ENCODE assay signal across 5 cellular contexts in genomic region chr2:130267572-130267971, GRCh38.
DNase-seq lines count a peak whose midpoint lies in the region; ATAC-seq, FAIRE-seq and TF ChIP-seq lines count a peak whose summit lies in the region.
"Not testable (repeated sequence)": the region's sequence is repeated elsewhere in the genome, so short reads cannot be mapped to it uniquely, and the experiment has no call there.

No MANE protein-coding gene starts in this region.

- not testable (repeated sequence) for H3K9ac ChIP-seq in endothelial cell of umbilical vein (replicated peaks; ENCODE audit: extremely low read depth, insufficient read depth, low read length)

- not testable (repeated sequence) for DNase-seq in RWPE2 (ENCODE audit: low spot score); central memory CD8-positive, alpha-beta T cell (ENCODE audit: low spot score in 2 of 2); endothelial cell of umbilical vein (ENCODE audit: low read depth, low spot score)
- DNase-seq in mesenteric fat pad (ENCODE audit: low spot score): peak; percentile 68
- peak; percentile 61 for DNase-seq in spleen

- FAIRE-seq in endothelial cell of umbilical vein (lab: Jason Lieb, UNC): peak; percentile 4

- WGBS in spleen, 5 donors: 40 to 72% (median 65%) methylated on average over 2 to 4 of the region's 4 CpGs

- H3K36me3 Mint-ChIP-seq in central memory CD8-positive, alpha-beta T cell (ENCODE audit: insufficient read depth): not testable (repeated sequence)

- H3K9me3 ChIP-seq in RWPE2 (ENCODE audit: severe bottlenecking); endothelial cell of umbilical vein (replicated peaks; ENCODE audit: control insufficient read depth, insufficient read depth, low read length): not testable (repeated sequence)
- peaks cover 0 to 21% (median 12%) of the 10 kb centered on the region in 8 donors for H3K9me3 ChIP-seq in spleen

- H3K27me3 ChIP-seq in RWPE2 (ENCODE audit: insufficient read depth, poor library complexity, severe bottlenecking); endothelial cell of umbilical vein (ENCODE audit: control insufficient read depth in 2 of 2, insufficient read depth in 2 of 2, low read length in 2 of 2): not testable (repeated sequence)
- H3K27me3 ChIP-seq in spleen (replicated peaks in 1 of 7): peaks cover 0 to 13% (median 0%) of the 10 kb centered on the region in 7 donors

- TF ChIP-seq CTCF in RWPE2 (IDR thresholded peaks at IDR 0.05; ENCODE audit: poor library complexity, severe bottlenecking); endothelial cell of umbilical vein (IDR thresholded peaks at IDR 0.05; ENCODE audit: extremely low read depth in 1 of 2, insufficient read depth in 1 of 2, low read depth in 1 of 2, low read length in 2 of 2); spleen (IDR thresholded peaks at IDR 0.05 in 8 of 11, conservative IDR thresholded peaks at IDR 0.05 in 3 of 11): not testable (repeated sequence)

- not testable (repeated sequence) for H3K36me3 ChIP-seq in RWPE2 (ENCODE audit: low read depth); endothelial cell of umbilical vein (ENCODE audit: control insufficient read depth in 2 of 2, extremely low read depth in 1 of 2, insufficient read depth in 2 of 2, low read length in 2 of 2); spleen

- not testable (repeated sequence) for H3K79me2 ChIP-seq in endothelial cell of umbilical vein (ENCODE audit: control insufficient read depth, insufficient read depth, low read length)

- not testable (repeated sequence) for H3K4me3 ChIP-seq in RWPE2 (ENCODE audit: severe bottlenecking); endothelial cell of umbilical vein (replicated peaks in 1 of 3; ENCODE audit: insufficient read depth in 1 of 3, low read depth in 1 of 3, low read length in 3 of 3); spleen

- not testable (repeated sequence) for H4K20me1 ChIP-seq in endothelial cell of umbilical vein (replicated peaks; ENCODE audit: control insufficient read depth, extremely low read depth, insufficient read depth, low read length)

- H3K27me3 Mint-ChIP-seq in central memory CD8-positive, alpha-beta T cell: peaks cover 27% of the 10 kb centered on the region

- ATAC-seq in RWPE2 (ENCODE audit: low read depth): peak; percentile 20; the same call in 1 of the 3 replicates
- ATAC-seq in central memory CD8-positive, alpha-beta T cell (replicated peaks; ENCODE audit: extremely low read depth, poor library complexity, severe bottlenecking): not testable (repeated sequence)

- BruUV-seq in endothelial cell of umbilical vein (replicated peaks; lab: Mats Ljungman, UMichigan): not testable (repeated sequence)

- POLR2A ChIA-PET in endothelial cell of umbilical vein (lab: Charles Lee): not testable (repeated sequence)

- H3K4me2 ChIP-seq in endothelial cell of umbilical vein (ENCODE audit: insufficient read depth, low read length): not testable (repeated sequence)

- dilution Hi-C loops in endothelial cell of umbilical vein (cut with MboI; ENCODE audit: extremely low pct_ligation_motif_present, low sequenced_read_pairs): not testable (repeated sequence)

- not testable (repeated sequence) for H2AFZ ChIP-seq in endothelial cell of umbilical vein (ENCODE audit: low read depth, low read length)

- H3K9me3 Mint-ChIP-seq in central memory CD8-positive, alpha-beta T cell: not testable (repeated sequence)

- TF ChIP-seq POLR2A in endothelial cell of umbilical vein (IDR thresholded peaks at IDR 0.05; ENCODE audit: low read depth, low read length); spleen (IDR thresholded peaks at IDR 0.05): not testable (repeated sequence)

- not testable (repeated sequence) for H3K4me1 Mint-ChIP-seq in central memory CD8-positive, alpha-beta T cell

- intact Hi-C loops in endothelial cell of umbilical vein (cut with micrococcal nuclease); spleen (cut with DNase I; ENCODE audit: low total_unique reads): not testable (repeated sequence)

- not testable (repeated sequence) for H3K9me1 ChIP-seq in endothelial cell of umbilical vein (replicated peaks; ENCODE audit: control insufficient read depth, extremely low read depth, insufficient read depth, low read length)

- not testable (repeated sequence) for H3K4me1 ChIP-seq in RWPE2 (ENCODE audit: insufficient read depth, poor library complexity, severe bottlenecking); endothelial cell of umbilical vein (ENCODE audit: control insufficient read depth, extremely low read depth, insufficient read depth, low read length); spleen

- CTCF ChIA-PET in endothelial cell of umbilical vein (lab: Charles Lee): not testable (repeated sequence)

- not testable (repeated sequence) for H3K4me3 Mint-ChIP-seq in central memory CD8-positive, alpha-beta T cell

- not testable (repeated sequence) for H3K27ac ChIP-seq in RWPE2 (ENCODE audit: poor library complexity, severe bottlenecking); endothelial cell of umbilical vein (ENCODE audit: insufficient read depth, low read depth, low read length); spleen

- peak overlapping the region; percentile 44 for H3K27ac Mint-ChIP-seq in central memory CD8-positive, alpha-beta T cell (ENCODE audit: low read depth)
